ENCODE assay signal across 10 cellular contexts in genomic region chrX:71144651-71145050, GRCh38. TPM values are rescaled to one million over a fixed set of nuclear protein-coding genes. Genes with fewer than 3 reads are reported as not detected.
DNase-seq lines count a peak whose midpoint lies in the region; ATAC-seq, FAIRE-seq and TF ChIP-seq lines count a peak whose summit lies in the region.
"Had no signal": no experiment of that assay in that cellular context is flagged by ENCODE, and none has a peak within 500 bp of the region (broad histone marks: within the 10 kb centered on the region; RNA-seq: fewer than 3 reads in every experiment).

TSS of gene NLGN3 (plus strand) at chrX:71144841. CDS start at chrX:71147750, 2,909 bp downstream.

- H3K4me1 ChIP-seq in cardiac muscle cell (ENCODE audit: low read depth), result peaks cover 10% of the 10 kb centered on the region
- no peaks in the 10 kb centered on the region for H3K4me1 ChIP-seq in upper lobe of right lung

- no peak within 1 kb of the TSS for H3K4me3 Mint-ChIP-seq in dendritic cell treated with granulocyte-macrophage colony-stimulating factor and Interleukin-4, amounts not matched to agents 40 ng/mL and 50 ng/mL, for 4 days

- TF ChIP-seq POLR2A in H54 (IDR thresholded peaks at IDR 0.05; ENCODE audit: low read depth, low read length), result no peak

- ATAC-seq in upper lobe of right lung (no peak), GM19324 (IDR thresholded peaks at IDR 0.05; ENCODE audit: low FRiP score, unreplicated experiment) (no peak), GM21619 (IDR thresholded peaks at IDR 0.05; ENCODE audit: unreplicated experiment) (no peak)
- ATAC-seq: effector memory CD8-positive, alpha-beta T cell had no signal

- FAIRE-seq in H54 (lab: Jason Lieb, UNC), result no peak

- intact Hi-C loops in cardiac septum (cut with DNase I) (no loop called here), upper lobe of right lung (cut with DNase I) (no loop called here)
- intact Hi-C loops in dendritic cell treated with granulocyte-macrophage colony-stimulating factor and Interleukin-4, amounts not matched to agents 40 ng/mL and 50 ng/mL, for 4 days (cut with micrococcal nuclease), result no loop called here

- H3K27ac ChIP-seq in cardiac muscle cell (no peak within 1 kb of the TSS), upper lobe of right lung (no peak within 1 kb of the TSS)

- H3K36me3 ChIP-seq in cardiac muscle cell, result no peaks in the 10 kb centered on the region
- peaks cover 8% of the 10 kb centered on the region for H3K36me3 ChIP-seq in upper lobe of right lung

- H3K27me3 Mint-ChIP-seq in dendritic cell treated with granulocyte-macrophage colony-stimulating factor and Interleukin-4, amounts not matched to agents 40 ng/mL and 50 ng/mL, for 4 days, result no peaks in the 10 kb centered on the region
- H3K27me3 Mint-ChIP-seq: effector memory CD8-positive, alpha-beta T cell had no signal

- H3K9me3 ChIP-seq in cardiac muscle cell (ENCODE audit: low read depth) (no peaks in the 10 kb centered on the region), upper lobe of right lung (no peaks in the 10 kb centered on the region)

- peaks cover 50% of the 10 kb centered on the region for H3K4me1 Mint-ChIP-seq in dendritic cell treated with granulocyte-macrophage colony-stimulating factor and Interleukin-4, amounts not matched to agents 40 ng/mL and 50 ng/mL, for 4 days (ENCODE audit: low read depth)

- TF ChIP-seq CTCF in cardiac muscle cell (IDR thresholded peaks at IDR 0.05; ENCODE audit: low read depth, low read length) (no peak), upper lobe of right lung (IDR thresholded peaks at IDR 0.05) (no peak)

- peak within 1 kb of the TSS; percentile 73 for H3K27ac Mint-ChIP-seq in dendritic cell treated with granulocyte-macrophage colony-stimulating factor and Interleukin-4, amounts not matched to agents 40 ng/mL and 50 ng/mL, for 4 days

- no peaks in the 10 kb centered on the region for H3K9me3 Mint-ChIP-seq in dendritic cell treated with granulocyte-macrophage colony-stimulating factor and Interleukin-4, amounts not matched to agents 40 ng/mL and 50 ng/mL, for 4 days
- H3K9me3 Mint-ChIP-seq: effector memory CD8-positive, alpha-beta T cell had no signal

- DNase-seq in cardiac muscle cell (ENCODE audit: low read depth in 1 of 2, low spot score in 1 of 2) (peak in 1 of 2 donors; percentile 11), cardiac septum (ENCODE audit: low spot score) (no peak), midbrain (lab: John Stamatoyannopoulos, UW) (peak; percentile 56), upper lobe of right lung (no peak), H54 (ENCODE audit: insufficient read length, low spot score) (no peak)
- DNase-seq: effector memory CD8-positive, alpha-beta T cell; T-helper 9 cell had no signal

- H3K4me3 ChIP-seq in cardiac muscle cell, result peak within 1 kb of the TSS; percentile 18
- peak within 1 kb of the TSS; percentile 21 for H3K4me3 ChIP-seq in upper lobe of right lung

- peaks cover 37% of the 10 kb centered on the region for H3K36me3 Mint-ChIP-seq in dendritic cell treated with granulocyte-macrophage colony-stimulating factor and Interleukin-4, amounts not matched to agents 40 ng/mL and 50 ng/mL, for 4 days (ENCODE audit: low read depth)

- H3K27me3 ChIP-seq in cardiac muscle cell (no peaks in the 10 kb centered on the region), upper lobe of right lung (no peaks in the 10 kb centered on the region)

RNA-seq across cellular contexts. Expression of gene NLGN3, which starts in this region (rescaled TPM):
- total RNA-seq in cardiac muscle cell, result 7.4 and 10.2 TPM in 2 replicates
- polyA plus RNA-seq in cardiac muscle cell, result 6.4 and 8.1 TPM in 2 replicates
- 0.67 TPM for total RNA-seq in cardiac septum
- 0.69 TPM for total RNA-seq in upper lobe of right lung
